8 cellular contexts compared by ENCODE assay signal in the genomic region with DNA sequence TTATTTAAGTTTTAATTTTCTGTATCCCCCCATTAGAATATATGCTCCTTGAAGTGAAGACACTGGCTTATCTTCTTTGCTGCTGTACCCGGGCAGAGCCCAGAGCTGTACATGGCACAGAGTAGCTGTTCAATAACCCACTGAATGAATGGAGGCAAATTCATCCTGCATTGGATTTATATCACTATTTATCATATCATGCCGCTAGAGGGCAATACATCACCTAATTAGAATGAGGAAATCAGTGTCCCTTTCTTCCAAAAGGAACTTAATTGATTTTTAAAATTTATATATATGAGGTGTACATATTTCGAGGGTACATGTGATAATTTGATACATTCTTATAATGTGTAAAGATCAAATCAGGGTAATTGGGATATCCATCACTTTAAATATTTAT.
DNase-seq lines count a peak whose midpoint lies in the region; ATAC-seq and TF ChIP-seq lines count a peak whose summit lies in the region.

No MANE protein-coding gene starts in this region.

- H3K4me3 Mint-ChIP-seq in naive B cell, result no peak overlapping the region
- no peak overlapping the region for H3K4me3 Mint-ChIP-seq in stimulated activated memory B cell treated with anti-CD40 and anti-IgM and Interleukin-4, amounts not matched to agents 10 μg/mL and 1 μg/mL and 100 μg/mL, for 72 hours

- intact Hi-C loops in HCT116 (cut with micrococcal nuclease), result loop anchor here (2.0 to 5.0 kb wide), 3 partner anchors 572 to 888 kb away; no protein-coding TSS in a partner anchor

- 0 out of 2 replicates have a peak, but pooled peaks cover 4% of the 10 kb centered on the region for H3K27me3 ChIP-seq in HCT116 (ENCODE audit: insufficient read depth, low read length)

- RAD21 ChIA-PET in HCT116 (lab: Charles Lee; ENCODE audit: low non-redundant PET in 1 of 2, low total read pairs in 2 of 2, uncharacterized antibody in 2 of 2, unreplicated experiment in 2 of 2), result interaction anchor here (0.8 to 1.2 kb wide), 2 partner anchors 14 to 580 kb away, joined by 3 read pairs; no protein-coding TSS in a partner anchor

- no peak overlapping the region for H3K9ac ChIP-seq in HCT116 (ENCODE audit: low read length)

- no peaks in the 10 kb centered on the region for H3K79me2 ChIP-seq in HCT116 (ENCODE audit: insufficient read depth, low read length)

- H3K36me3 ChIP-seq in HCT116 (ENCODE audit: control insufficient read depth in 1 of 2, insufficient read depth in 2 of 2, low read length in 2 of 2), result no peaks in the 10 kb centered on the region

- no peak for TF ChIP-seq POLR2A in HCT116 (IDR thresholded peaks at IDR 0.05; ENCODE audit: borderline replicate concordance, extremely low read depth, insufficient read depth, insufficient read length)

- no peaks in the 10 kb centered on the region for H3K4me1 ChIP-seq in HCT116 (ENCODE audit: control insufficient read depth in 1 of 2, insufficient read depth in 2 of 2, low read length in 2 of 2)

- peaks cover 0 to 29% (median 0%) of the 10 kb centered on the region in 3 donors for H3K27me3 Mint-ChIP-seq in naive B cell
- H3K27me3 Mint-ChIP-seq in stimulated activated memory B cell treated with anti-CD40 and anti-IgM and Interleukin-4, amounts not matched to agents 10 μg/mL and 1 μg/mL and 100 μg/mL, for 72 hours, result no peaks in the 10 kb centered on the region

- DNase-seq in AG10803 (ENCODE audit: low read depth) (peak; percentile 39), HCT116 (ENCODE audit: low read depth, low spot score) (peak; percentile 35), NCI-H774 (lab: John Stamatoyannopoulos, UW) (peak; percentile 12), dedifferentiated amniotic fluid mesenchymal stem cell (ENCODE audit: extremely low spot score) (peak; percentile 54), naive B cell (peak; percentile 21), GM13976 (ENCODE audit: low spot score) (no peak)

- TF ChIP-seq RAD21 in HCT116 (IDR thresholded peaks at IDR 0.05; ENCODE audit: low read depth), result peak; percentile 62

- H3K36me3 Mint-ChIP-seq in naive B cell, result no peaks in the 10 kb centered on the region
- no peaks in the 10 kb centered on the region for H3K36me3 Mint-ChIP-seq in stimulated activated memory B cell treated with anti-CD40 and anti-IgM and Interleukin-4, amounts not matched to agents 10 μg/mL and 1 μg/mL and 100 μg/mL, for 72 hours

- no TSS peak for BruUV-seq in HCT116 (replicated peaks; lab: Mats Ljungman, UMichigan)

- H3K9me3 Mint-ChIP-seq in naive B cell, result no peaks in the 10 kb centered on the region
- H3K9me3 Mint-ChIP-seq in stimulated activated memory B cell treated with anti-CD40 and anti-IgM and Interleukin-4, amounts not matched to agents 10 μg/mL and 1 μg/mL and 100 μg/mL, for 72 hours, result no peaks in the 10 kb centered on the region

- no peak overlapping the region for H2AFZ ChIP-seq in HCT116 (ENCODE audit: low read depth, low read length, poor library complexity, severe bottlenecking)

- no peaks in the 10 kb centered on the region for H3K9me2 ChIP-seq in HCT116 (ENCODE audit: insufficient read depth)

- H3K4me2 ChIP-seq in HCT116 (ENCODE audit: low read length), result no peak overlapping the region

- H3K4me3 ChIP-seq in AG10803 (ENCODE audit: low read length) (no peak overlapping the region), HCT116 (replicated peaks in 1 of 2; ENCODE audit: low read depth in 1 of 2, low read length in 2 of 2) (no peak overlapping the region)

- TF ChIP-seq CTCF in AG10803 (conservative IDR thresholded peaks at IDR 0.05; ENCODE audit: low read length), result peak; percentile 66
- TF ChIP-seq CTCF in HCT116 (IDR thresholded peaks at IDR 0.05 in 2 of 3, conservative IDR thresholded peaks at IDR 0.05 in 1 of 3; ENCODE audit: borderline replicate concordance in 1 of 3, insufficient read depth in 1 of 3, low read depth in 2 of 3, low read length in 2 of 3), result peak; percentile 34 to 57 (median 54); a peak in 5 of 6 replicates
- TF ChIP-seq CTCF in GM13976 (IDR thresholded peaks at IDR 0.05; ENCODE audit: borderline replicate concordance, control extremely low read depth, extremely low read depth, insufficient read depth, missing control alignments), result no peak

- in situ Hi-C loops in GM13976 (cut with MboI; ENCODE audit: low sequenced_read_pairs, unreplicated experiment), result loop anchor here (25.0 kb wide), 1 partner anchor 822 kb away; no protein-coding TSS in a partner anchor

- no peak overlapping the region for H3K27ac ChIP-seq in HCT116 (ENCODE audit: low read depth, low read length)

- no peaks in the 10 kb centered on the region for H3K9me3 ChIP-seq in HCT116 (ENCODE audit: control insufficient read depth in 1 of 2, insufficient read depth in 1 of 2, low read depth in 1 of 2, low read length in 2 of 2)

- CTCF ChIA-PET in HCT116 (lab: Charles Lee), result interaction anchor here (0.6 to 4.0 kb wide), 34 partner anchors 9 to 1115 kb away, joined by 3 to 43 read pairs (median 3); a partner anchor contains a TSS

- no peak overlapping the region for H3K27ac Mint-ChIP-seq in naive B cell
- H3K27ac Mint-ChIP-seq in stimulated activated memory B cell treated with anti-CD40 and anti-IgM and Interleukin-4, amounts not matched to agents 10 μg/mL and 1 μg/mL and 100 μg/mL, for 72 hours, result no peak overlapping the region

- H4K20me1 ChIP-seq in HCT116 (ENCODE audit: insufficient read depth), result no peaks in the 10 kb centered on the region

- H3K4me1 Mint-ChIP-seq in naive B cell, result peaks cover 0 to 4% (median 0%) of the 10 kb centered on the region in 3 donors
- no peaks in the 10 kb centered on the region for H3K4me1 Mint-ChIP-seq in stimulated activated memory B cell treated with anti-CD40 and anti-IgM and Interleukin-4, amounts not matched to agents 10 μg/mL and 1 μg/mL and 100 μg/mL, for 72 hours

- ATAC-seq in HCT116 (peak; percentile 51), naive B cell (ENCODE audit: low read depth in 2 of 2) (no peak), GM21515 (IDR thresholded peaks at IDR 0.05; ENCODE audit: unreplicated experiment) (no peak)
- ATAC-seq in stimulated activated memory B cell treated with anti-CD40 and anti-IgM and Interleukin-4, amounts not matched to agents 10 μg/mL and 1 μg/mL and 100 μg/mL, for 72 hours, result no peak

- POLR2A ChIA-PET in HCT116 (lab: Charles Lee), result no interaction called here

TF ChIP-seq in HCT116, 20 proteins besides CTCF, POLR2A, EP300 and RAD21:
- TF ChIP-seq CEBPB (IDR thresholded peaks at IDR 0.05; ENCODE audit: low read depth), result no peak
- TF ChIP-seq SIN3A (IDR thresholded peaks at IDR 0.05; ENCODE audit: low read depth), result no peak
- no peak for TF ChIP-seq YY1 (IDR thresholded peaks at IDR 0.05; ENCODE audit: extremely low read depth, insufficient replicate concordance, low read depth, low read length)
- no peak for TF ChIP-seq POLR2AphosphoS5 (IDR thresholded peaks at IDR 0.05; ENCODE audit: low read depth, low read length)
- TF ChIP-seq, protein P1, sequence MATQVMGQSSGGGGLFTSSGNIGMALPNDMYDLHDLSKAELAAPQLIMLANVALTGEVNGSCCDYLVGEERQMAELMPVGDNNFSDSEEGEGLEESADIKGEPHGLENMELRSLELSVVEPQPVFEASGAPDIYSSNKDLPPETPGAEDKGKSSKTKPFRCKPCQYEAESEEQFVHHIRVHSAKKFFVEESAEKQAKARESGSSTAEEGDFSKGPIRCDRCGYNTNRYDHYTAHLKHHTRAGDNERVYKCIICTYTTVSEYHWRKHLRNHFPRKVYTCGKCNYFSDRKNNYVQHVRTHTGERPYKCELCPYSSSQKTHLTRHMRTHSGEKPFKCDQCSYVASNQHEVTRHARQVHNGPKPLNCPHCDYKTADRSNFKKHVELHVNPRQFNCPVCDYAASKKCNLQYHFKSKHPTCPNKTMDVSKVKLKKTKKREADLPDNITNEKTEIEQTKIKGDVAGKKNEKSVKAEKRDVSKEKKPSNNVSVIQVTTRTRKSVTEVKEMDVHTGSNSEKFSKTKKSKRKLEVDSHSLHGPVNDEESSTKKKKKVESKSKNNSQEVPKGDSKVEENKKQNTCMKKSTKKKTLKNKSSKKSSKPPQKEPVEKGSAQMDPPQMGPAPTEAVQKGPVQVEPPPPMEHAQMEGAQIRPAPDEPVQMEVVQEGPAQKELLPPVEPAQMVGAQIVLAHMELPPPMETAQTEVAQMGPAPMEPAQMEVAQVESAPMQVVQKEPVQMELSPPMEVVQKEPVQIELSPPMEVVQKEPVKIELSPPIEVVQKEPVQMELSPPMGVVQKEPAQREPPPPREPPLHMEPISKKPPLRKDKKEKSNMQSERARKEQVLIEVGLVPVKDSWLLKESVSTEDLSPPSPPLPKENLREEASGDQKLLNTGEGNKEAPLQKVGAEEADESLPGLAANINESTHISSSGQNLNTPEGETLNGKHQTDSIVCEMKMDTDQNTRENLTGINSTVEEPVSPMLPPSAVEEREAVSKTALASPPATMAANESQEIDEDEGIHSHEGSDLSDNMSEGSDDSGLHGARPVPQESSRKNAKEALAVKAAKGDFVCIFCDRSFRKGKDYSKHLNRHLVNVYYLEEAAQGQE (IDR thresholded peaks at IDR 0.05; ENCODE audit: low read depth), result no peak
- TF ChIP-seq ZFX (IDR thresholded peaks at IDR 0.05), result no peak
- no peak for TF ChIP-seq ZNF274 (IDR thresholded peaks at IDR 0.05; ENCODE audit: low read depth, low read length)
- no peak for TF ChIP-seq SP1 (IDR thresholded peaks at IDR 0.05; ENCODE audit: low read depth)
- TF ChIP-seq EZH2phosphoT487 (IDR thresholded peaks at IDR 0.05; ENCODE audit: borderline replicate concordance), result no peak
- no peak for TF ChIP-seq TCF7L2 (IDR thresholded peaks at IDR 0.05; ENCODE audit: borderline replicate concordance, extremely low read depth, insufficient read depth, insufficient read length)
- no peak for TF ChIP-seq SRF (IDR thresholded peaks at IDR 0.05; ENCODE audit: low read depth)
- TF ChIP-seq EZH2 (IDR thresholded peaks at IDR 0.05), result no peak
- TF ChIP-seq JUND (IDR thresholded peaks at IDR 0.05), result no peak
- TF ChIP-seq CBX3 (IDR thresholded peaks at IDR 0.05; ENCODE audit: low read depth), result no peak
- TF ChIP-seq, protein P2, sequence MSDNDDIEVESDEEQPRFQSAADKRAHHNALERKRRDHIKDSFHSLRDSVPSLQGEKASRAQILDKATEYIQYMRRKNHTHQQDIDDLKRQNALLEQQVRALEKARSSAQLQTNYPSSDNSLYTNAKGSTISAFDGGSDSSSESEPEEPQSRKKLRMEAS (IDR thresholded peaks at IDR 0.05), result no peak
